In the genomic region with DNA sequence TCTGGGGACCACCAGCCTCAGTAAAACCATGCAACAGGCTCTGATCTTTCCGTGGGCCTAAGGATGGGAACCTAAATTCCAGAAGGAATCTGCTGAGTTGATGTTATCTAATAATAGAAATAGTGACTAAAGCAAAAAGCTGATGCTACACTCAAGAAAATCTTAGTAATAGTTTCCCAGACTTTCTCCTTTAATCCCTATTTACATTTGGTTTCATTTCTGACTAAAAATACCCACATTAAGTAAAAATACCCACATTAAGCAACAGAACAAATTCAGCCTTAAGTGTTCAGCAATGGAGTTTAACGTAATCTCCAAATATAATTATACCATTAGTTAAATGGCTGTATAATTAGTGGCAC, we compare ENCODE assay signal across 17 cellular contexts. TPM values are rescaled to one million over a fixed set of nuclear protein-coding genes. Genes with fewer than 3 reads are reported as not detected.
A peak's percentile ranks its signal among the peaks of the same experiment; 100 is the strongest.
DNase-seq lines count a peak whose midpoint lies in the region; ATAC-seq and TF ChIP-seq lines count a peak whose summit lies in the region.
"Had no signal": no experiment of that assay in that cellular context is flagged by ENCODE, and none has a peak within 500 bp of the region (broad histone marks: within the 10 kb centered on the region; RNA-seq: fewer than 3 reads in every experiment).

No MANE protein-coding gene starts in this region.

- H2AFZ ChIP-seq in fibroblast of lung (ENCODE audit: low read length): no peak overlapping the region

- H3K4me2 ChIP-seq in fibroblast of lung (ENCODE audit: extremely low read depth, insufficient read depth, low read length): peak overlapping the region; percentile 52

- no peak for TF ChIP-seq POLR2A in body of pancreas (IDR thresholded peaks at IDR 0.05)
- no peak for TF ChIP-seq POLR2A in tibial nerve (IDR thresholded peaks at IDR 0.05)

- H3K4me1 ChIP-seq in fibroblast of lung (ENCODE audit: control insufficient read depth, extremely low read depth, insufficient read depth, low read length) (peaks cover 9% of the 10 kb centered on the region), body of pancreas (no peaks in the 10 kb centered on the region), tibial nerve (no peaks in the 10 kb centered on the region)
- H3K4me1 ChIP-seq: Caco-2 had no signal

- intact Hi-C loops in body of pancreas (cut with DNase I): no loop called here

- H3K9me3 Mint-ChIP-seq in osteocyte (ENCODE audit: unreplicated experiment): no peaks in the 10 kb centered on the region
- H3K9me3 Mint-ChIP-seq: CD14-positive monocyte had no signal

- no peak overlapping the region for H3K4me3 ChIP-seq in fibroblast of lung (replicated peaks in 1 of 4; ENCODE audit: control extremely low read depth in 1 of 4, insufficient read depth in 1 of 4, low read depth in 3 of 4, low read length in 4 of 4)
- H3K4me3 ChIP-seq in body of pancreas: no peak overlapping the region
- no peak overlapping the region for H3K4me3 ChIP-seq in tibial nerve
- H3K4me3 ChIP-seq: GM12878 had no signal

- H3K27ac ChIP-seq in fibroblast of lung (ENCODE audit: insufficient read depth, low read length) (no peak overlapping the region), body of pancreas (no peak overlapping the region), tibial nerve (no peak overlapping the region)
- H3K27ac ChIP-seq: 22Rv1 had no signal

- H3K79me2 ChIP-seq in fibroblast of lung (ENCODE audit: control insufficient read depth, insufficient read depth, low read length): peaks cover 87% of the 10 kb centered on the region

- peaks cover 3% of the 10 kb centered on the region for H3K36me3 ChIP-seq in fibroblast of lung (ENCODE audit: control insufficient read depth, insufficient read depth, low read length)
- no peaks in the 10 kb centered on the region for H3K36me3 ChIP-seq in body of pancreas (replicated peaks in 1 of 2; ENCODE audit: insufficient read depth in 1 of 2, low read depth in 2 of 2)
- H3K36me3 ChIP-seq in tibial nerve: no peaks in the 10 kb centered on the region

- no peak for TF ChIP-seq EP300 in tibial nerve (IDR thresholded peaks at IDR 0.05)

- TF ChIP-seq CTCF in fibroblast of lung (conservative IDR thresholded peaks at IDR 0.05 in 1 of 2, IDR thresholded peaks at IDR 0.05 in 1 of 2; ENCODE audit: low read depth in 1 of 2, low read length in 2 of 2) (no peak), osteocyte (IDR thresholded peaks at IDR 0.05) (no peak), body of pancreas (IDR thresholded peaks at IDR 0.05) (no peak), tibial nerve (IDR thresholded peaks at IDR 0.05) (no peak)

- no peaks in the 10 kb centered on the region for H4K20me1 ChIP-seq in fibroblast of lung (ENCODE audit: control insufficient read depth, extremely low read depth, insufficient read depth, low read length)

- H3K27me3 Mint-ChIP-seq in osteocyte (ENCODE audit: unreplicated experiment): no peaks in the 10 kb centered on the region

- H3K4me1 Mint-ChIP-seq in osteocyte (ENCODE audit: unreplicated experiment): peaks cover 47% of the 10 kb centered on the region
- H3K4me1 Mint-ChIP-seq: CD14-positive monocyte had no signal

- H3K4me3 Mint-ChIP-seq in osteocyte (ENCODE audit: unreplicated experiment): no peak overlapping the region
- H3K4me3 Mint-ChIP-seq: CD14-positive monocyte had no signal

- ATAC-seq in body of pancreas (no peak), HG03565 (IDR thresholded peaks at IDR 0.05; ENCODE audit: unreplicated experiment) (no peak), GM21737 (IDR thresholded peaks at IDR 0.05; ENCODE audit: unreplicated experiment) (no peak)
- ATAC-seq: GM12878 had no signal

- H3K9me3 ChIP-seq in fibroblast of lung (ENCODE audit: control insufficient read depth, insufficient read depth, low read depth, low read length) (no peaks in the 10 kb centered on the region), body of pancreas (no peaks in the 10 kb centered on the region), tibial nerve (no peaks in the 10 kb centered on the region)
- H3K9me3 ChIP-seq: Caco-2 had no signal

- H3K9ac ChIP-seq in fibroblast of lung (ENCODE audit: insufficient read depth, low read length): no peak overlapping the region

- DNase-seq in NOMO-1 treated with DMSO at 0.1 percent for 48 hours (lab: John Stamatoyannopoulos, UW; ENCODE audit: unreplicated experiment): peak; percentile 4
- DNase-seq in NOMO-1 (lab: John Stamatoyannopoulos, UW; ENCODE audit: unreplicated experiment in 2 of 2): no peak
- DNase-seq in fibroblast of lung (ENCODE audit: low read depth in 2 of 2): peak in 1 of 2 donors; percentile 34
- no peak for DNase-seq in osteocyte (ENCODE audit: extremely low spot score, unreplicated experiment)
- DNase-seq in body of pancreas: no peak
- DNase-seq in tibial nerve (ENCODE audit: low spot score in 2 of 2): no peak
- DNase-seq: Caco-2, Kasumi-1, NCI-H1930, NCI-H2171 had no signal

- H3K27me3 ChIP-seq in fibroblast of lung (ENCODE audit: control insufficient read depth, insufficient read depth, low read length) (no peaks in the 10 kb centered on the region), body of pancreas (no peaks in the 10 kb centered on the region), tibial nerve (no peaks in the 10 kb centered on the region)

- 49 to 58% methylated on average over 2 of the region's 2 CpGs for WGBS in body of pancreas, 2 donors
- 48 to 52% methylated on average over 2 of the region's 2 CpGs for WGBS in tibial nerve, 2 donors

- peak overlapping the region; percentile 83 for H3K27ac Mint-ChIP-seq in osteocyte (ENCODE audit: unreplicated experiment)
- H3K27ac Mint-ChIP-seq: CD14-positive monocyte had no signal

- H3K36me3 Mint-ChIP-seq in osteocyte (ENCODE audit: unreplicated experiment): no peaks in the 10 kb centered on the region
- H3K36me3 Mint-ChIP-seq: CD14-positive monocyte had no signal

RNA-seq across cellular contexts. Expression of a gene that starts 50.3 kb away (rescaled TPM):
- 60.9 and 122 TPM in 2 replicates for total RNA-seq in fibroblast of lung
- 122 and 178 TPM in 2 replicates for polyA plus RNA-seq in fibroblast of lung
- polyA plus RNA-seq in fibroblast of lung (2012): 141 and 169 TPM in 2 replicates
- 94.6 and 298 TPM in 2 replicates for polyA minus RNA-seq in fibroblast of lung (ENCODE audit: low replicate concordance)
- total RNA-seq in osteocyte: 22.8 and 30.9 TPM in 2 replicates
- total RNA-seq in body of pancreas: 1 to 10 TPM in 1 of 2 donors, under 1 TPM in 1; 0.99 to 4.4 TPM
- total RNA-seq in tibial nerve: 1 to 10 TPM in 3 of 4 donors, under 1 TPM in 1; 0.30 to 3.9 (median 1.3) TPM
- total RNA-seq: G401, NCI-H460 had no signal
- polyA plus RNA-seq: CD14-positive monocyte had no signal
